In the genomic region with DNA sequence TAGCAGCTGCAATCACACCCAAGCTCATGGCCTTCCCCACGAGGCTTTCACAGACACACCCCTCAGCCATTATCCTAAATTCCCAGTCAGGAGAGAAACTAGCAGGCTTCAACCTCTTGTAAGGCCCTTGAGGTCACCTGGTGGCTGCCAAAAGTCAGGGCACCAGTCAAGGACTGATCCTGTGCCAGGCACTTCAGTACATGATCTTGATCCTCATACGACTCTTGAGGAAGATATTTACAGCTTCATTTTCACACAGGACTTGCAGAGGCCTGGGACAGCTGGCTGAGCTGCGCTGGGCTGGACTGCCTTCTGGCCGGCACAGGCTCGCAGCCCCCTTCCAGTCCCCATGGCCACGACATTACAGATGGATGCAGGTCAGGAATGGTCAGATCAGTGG, we compare ENCODE assay signal across 2 cellular contexts.
TF ChIP-seq lines count a peak whose summit lies in the region.

No MANE protein-coding gene starts in this region.

TF ChIP-seq in SK-N-SH, 30 proteins besides CTCF, POLR2A, EP300 and RAD21:
- TF ChIP-seq NRF1 (IDR thresholded peaks at IDR 0.05; ENCODE audit: low read depth, low read length) (no peak), MXI1 (IDR thresholded peaks at IDR 0.05; ENCODE audit: low read depth, low read length) (no peak), EZH2phosphoT487 (IDR thresholded peaks at IDR 0.05; ENCODE audit: borderline replicate concordance, low read depth) (no peak), SIN3A (IDR thresholded peaks at IDR 0.05; ENCODE audit: borderline replicate concordance, low read depth, low read length) (peak; percentile 14; the same call in 1 of the 2 replicates)
- TF ChIP-seq, protein P1, sequence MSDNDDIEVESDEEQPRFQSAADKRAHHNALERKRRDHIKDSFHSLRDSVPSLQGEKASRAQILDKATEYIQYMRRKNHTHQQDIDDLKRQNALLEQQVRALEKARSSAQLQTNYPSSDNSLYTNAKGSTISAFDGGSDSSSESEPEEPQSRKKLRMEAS (IDR thresholded peaks at IDR 0.05; ENCODE audit: low read depth), result no peak
TF ChIP-seq in SK-N-SH: peak in this region for 1.

TF ChIP-seq in SK-N-SH treated with all-trans-retinoic acid at 6 μM for 48 hours, 23 proteins besides CTCF, POLR2A, EP300 and RAD21:
- TF ChIP-seq ZNF70 (CRISPR knock-in tag; IDR thresholded peaks at IDR 0.05), result no peak
- no peak for TF ChIP-seq RARB (CRISPR knock-in tag; IDR thresholded peaks at IDR 0.05)
- TF ChIP-seq PPARA (CRISPR knock-in tag; IDR thresholded peaks at IDR 0.05; ENCODE audit: borderline replicate concordance), result no peak
- TF ChIP-seq, protein P2, sequence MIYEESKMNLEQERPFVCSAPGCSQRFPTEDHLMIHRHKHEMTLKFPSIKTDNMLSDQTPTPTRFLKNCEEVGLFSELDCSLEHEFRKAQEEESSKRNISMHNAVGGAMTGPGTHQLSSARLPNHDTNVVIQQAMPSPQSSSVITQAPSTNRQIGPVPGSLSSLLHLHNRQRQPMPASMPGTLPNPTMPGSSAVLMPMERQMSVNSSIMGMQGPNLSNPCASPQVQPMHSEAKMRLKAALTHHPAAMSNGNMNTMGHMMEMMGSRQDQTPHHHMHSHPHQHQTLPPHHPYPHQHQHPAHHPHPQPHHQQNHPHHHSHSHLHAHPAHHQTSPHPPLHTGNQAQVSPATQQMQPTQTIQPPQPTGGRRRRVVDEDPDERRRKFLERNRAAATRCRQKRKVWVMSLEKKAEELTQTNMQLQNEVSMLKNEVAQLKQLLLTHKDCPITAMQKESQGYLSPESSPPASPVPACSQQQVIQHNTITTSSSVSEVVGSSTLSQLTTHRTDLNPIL (CRISPR knock-in tag; IDR thresholded peaks at IDR 0.05; ENCODE audit: low read depth), result no peak
- TF ChIP-seq, protein P3, sequence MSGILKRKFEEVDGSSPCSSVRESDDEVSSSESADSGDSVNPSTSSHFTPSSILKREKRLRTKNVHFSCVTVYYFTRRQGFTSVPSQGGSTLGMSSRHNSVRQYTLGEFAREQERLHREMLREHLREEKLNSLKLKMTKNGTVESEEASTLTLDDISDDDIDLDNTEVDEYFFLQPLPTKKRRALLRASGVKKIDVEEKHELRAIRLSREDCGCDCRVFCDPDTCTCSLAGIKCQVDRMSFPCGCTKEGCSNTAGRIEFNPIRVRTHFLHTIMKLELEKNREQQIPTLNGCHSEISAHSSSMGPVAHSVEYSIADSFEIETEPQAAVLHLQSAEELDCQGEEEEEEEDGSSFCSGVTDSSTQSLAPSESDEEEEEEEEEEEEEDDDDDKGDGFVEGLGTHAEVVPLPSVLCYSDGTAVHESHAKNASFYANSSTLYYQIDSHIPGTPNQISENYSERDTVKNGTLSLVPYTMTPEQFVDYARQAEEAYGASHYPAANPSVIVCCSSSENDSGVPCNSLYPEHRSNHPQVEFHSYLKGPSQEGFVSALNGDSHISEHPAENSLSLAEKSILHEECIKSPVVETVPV (CRISPR knock-in tag; IDR thresholded peaks at IDR 0.05), result no peak
- TF ChIP-seq SNAI2 (CRISPR knock-in tag; IDR thresholded peaks at IDR 0.05), result no peak
- no peak for TF ChIP-seq ZNF8 (CRISPR knock-in tag; IDR thresholded peaks at IDR 0.05)
